In the genomic region with DNA sequence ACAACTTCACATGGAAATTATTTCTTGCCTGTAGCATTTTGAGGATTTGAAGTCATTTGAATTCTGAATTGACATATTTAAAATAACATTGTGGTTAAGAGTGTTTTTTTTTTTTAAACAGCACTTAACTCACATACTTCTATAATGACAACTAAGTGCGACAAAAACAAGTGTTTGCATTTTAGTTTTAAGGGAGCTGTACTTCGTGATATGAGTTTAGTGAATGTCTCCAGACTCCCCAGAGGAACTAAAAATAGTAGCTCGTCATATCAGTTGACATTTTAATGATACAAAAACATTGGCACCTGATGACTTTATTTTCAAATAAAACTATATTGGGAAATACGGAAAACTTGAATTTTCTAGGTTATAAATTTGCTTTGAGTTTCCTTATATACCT, we compare ENCODE assay signal across 6 cellular contexts.
"Had no signal": no experiment of that assay in that cellular context is flagged by ENCODE, and none has a peak within 500 bp of the region (broad histone marks: within the 10 kb centered on the region; RNA-seq: fewer than 3 reads in every experiment).

No MANE protein-coding gene starts in this region.

- H3K4me3 ChIP-seq: K562 had no signal

- DNase-seq: IMR-90, KBM-7 had no signal

- ATAC-seq: HepG2, K562 had no signal

- H3K27ac Mint-ChIP-seq: IgD-negative memory B cell had no signal

- H3K36me3 Mint-ChIP-seq: IgD-negative memory B cell had no signal

- H3K27ac ChIP-seq: HL-60 had no signal

- H3K27me3 Mint-ChIP-seq: IgD-negative memory B cell had no signal

- H3K4me3 Mint-ChIP-seq: IgD-negative memory B cell had no signal
